ENCODE assay signal across 1 cellular context in the genomic region with DNA sequence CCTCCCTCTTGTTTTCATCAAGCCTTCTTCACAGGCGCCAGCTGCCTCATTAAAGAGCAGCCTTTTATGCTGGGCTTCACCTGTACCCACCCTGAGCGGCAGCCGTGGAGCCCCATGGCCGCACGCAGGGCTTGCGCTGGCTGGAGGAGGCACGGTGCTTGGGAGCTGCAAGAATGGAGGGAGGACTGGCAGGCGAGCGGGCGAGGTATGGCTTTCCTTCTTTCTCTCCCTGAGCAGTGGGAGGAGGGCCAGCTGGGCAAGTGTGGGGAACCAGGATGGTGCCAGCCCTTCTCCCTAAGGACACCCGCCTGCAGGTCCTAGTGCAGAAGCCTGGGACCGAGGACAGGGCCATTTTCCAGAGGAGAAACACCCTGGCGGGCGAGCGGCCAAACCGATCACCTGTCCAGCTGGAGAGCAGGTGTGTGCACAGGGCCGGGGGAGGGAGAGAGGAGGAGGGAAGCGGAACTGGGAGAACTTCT.
TF ChIP-seq lines count a peak whose summit lies in the region.

No MANE protein-coding gene starts in this region.

TF ChIP-seq in SK-N-SH treated with all-trans-retinoic acid at 6 μM for 48 hours, 23 proteins besides CTCF, POLR2A, EP300 and RAD21 (continued from another document):
- no peak for TF ChIP-seq TSHZ2 (CRISPR knock-in tag; IDR thresholded peaks at IDR 0.05)
